ENCODE assay signal across 15 cellular contexts in the genomic region with DNA sequence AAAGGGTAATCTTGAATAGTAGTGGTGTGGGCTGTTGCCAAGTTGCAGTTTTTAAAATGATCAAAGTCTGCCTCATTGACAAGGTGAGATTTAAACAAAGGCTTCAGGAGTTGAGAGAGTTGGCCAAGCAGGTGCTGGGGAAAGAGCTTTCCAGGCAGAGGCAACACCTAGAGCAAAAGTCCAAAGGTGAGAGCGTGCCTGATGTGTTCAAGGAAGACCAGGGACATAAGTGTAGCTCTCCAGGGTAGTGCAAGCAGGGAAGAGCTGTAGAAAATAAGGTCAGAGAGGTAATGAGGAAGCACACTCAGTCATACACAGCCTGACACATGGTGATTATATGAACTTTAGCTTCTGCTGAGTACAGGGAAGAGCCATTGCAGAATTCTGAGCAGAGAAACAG.
DNase-seq lines count a peak whose midpoint lies in the region; ATAC-seq, FAIRE-seq and TF ChIP-seq lines count a peak whose summit lies in the region.
"Had no signal": no experiment of that assay in that cellular context is flagged by ENCODE, and none has a peak within 500 bp of the region (broad histone marks: within the 10 kb centered on the region; RNA-seq: fewer than 3 reads in every experiment).

No MANE protein-coding gene starts in this region.

- no peaks in the 10 kb centered on the region for H3K27me3 Mint-ChIP-seq in progenitor cell of endocrine pancreas
- H3K27me3 Mint-ChIP-seq: CD4-positive, alpha-beta T cell had no signal

- peak; percentile 24 for FAIRE-seq in colon (lab: Jason Lieb, UNC)
- FAIRE-seq: GM12892 had no signal

- ATAC-seq in aorta (ENCODE audit: low FRiP score), result peak; percentile 52

- WGBS in aorta, 2 donors, result 57 to 81% methylated on average over 1 of the region's 1 CpG

- no peaks in the 10 kb centered on the region for H3K9me3 Mint-ChIP-seq in progenitor cell of endocrine pancreas (ENCODE audit: low read depth)
- H3K9me3 Mint-ChIP-seq: CD4-positive, alpha-beta T cell had no signal

- no peaks in the 10 kb centered on the region for H3K36me3 ChIP-seq in aorta (ENCODE audit: control insufficient read depth in 1 of 2, insufficient read depth in 2 of 2, low read length in 1 of 2)
- H3K36me3 ChIP-seq: BLaER1 treated with 17β-estradiol and CSF1 and Interleukin-3, amounts not matched to agents 10 nM and 100 nM had no signal

- DNase-seq in DMS53 (lab: John Stamatoyannopoulos, UW), result peak; percentile 91
- peak; percentile 91 for DNase-seq in mucosa of gallbladder (ENCODE audit: low spot score)
- DNase-seq in aorta, result no peak
- no peak for DNase-seq in progenitor cell of endocrine pancreas (ENCODE audit: low spot score, unreplicated experiment)
- no peak for DNase-seq in stimulated activated CD4-positive, alpha-beta T cell treated with anti-CD3 and anti-CD28 coated beads, Interleukin-4, amount 100 ng/mL, for 4 hours
- no peak for DNase-seq in stimulated activated CD4-positive, alpha-beta T cell treated with anti-CD3 and anti-CD28 coated beads, Interleukin-2, amount 100 ng/mL, for 24 hours
- DNase-seq: ACHN; CD4-positive, alpha-beta T cell; DND-41; GDM1; HCEC 1CT; HFFc6 had no signal

- no peak overlapping the region for H3K27ac Mint-ChIP-seq in progenitor cell of endocrine pancreas
- H3K27ac Mint-ChIP-seq: CD4-positive, alpha-beta T cell; HFFc6 had no signal

- peaks cover 3% of the 10 kb centered on the region for H3K4me1 Mint-ChIP-seq in progenitor cell of endocrine pancreas (ENCODE audit: low read depth)

- no peak for TF ChIP-seq CTCF in progenitor cell of endocrine pancreas (IDR thresholded peaks at IDR 0.05; ENCODE audit: unreplicated experiment)

- H3K4me3 ChIP-seq in aorta (ENCODE audit: low read length in 2 of 2), result no peak overlapping the region
- H3K4me3 ChIP-seq: BLaER1 treated with 17β-estradiol and CSF1 and Interleukin-3, amounts not matched to agents 10 nM and 100 nM had no signal

- H3K4me3 Mint-ChIP-seq in progenitor cell of endocrine pancreas (ENCODE audit: low read depth), result no peak overlapping the region
- H3K4me3 Mint-ChIP-seq: CD4-positive, alpha-beta T cell; HFFc6 had no signal

- no peak overlapping the region for H3K27ac ChIP-seq in aorta (ENCODE audit: low read depth in 1 of 2, low read length in 2 of 2)
- H3K27ac ChIP-seq: BLaER1 treated with 17β-estradiol and CSF1 and Interleukin-3, amounts not matched to agents 10 nM and 100 nM had no signal

- H3K27me3 ChIP-seq in aorta (ENCODE audit: control insufficient read depth in 1 of 2, insufficient read depth in 2 of 2, low read length in 1 of 2), result no peaks in the 10 kb centered on the region
- H3K27me3 ChIP-seq: BLaER1 treated with 17β-estradiol and CSF1 and Interleukin-3, amounts not matched to agents 10 nM and 100 nM had no signal

- H3K9me3 ChIP-seq in aorta (ENCODE audit: control insufficient read depth, low read length), result no peaks in the 10 kb centered on the region
- H3K9me3 ChIP-seq: BLaER1 treated with 17β-estradiol and CSF1 and Interleukin-3, amounts not matched to agents 10 nM and 100 nM had no signal

- H3K4me1 ChIP-seq in aorta (ENCODE audit: control insufficient read depth in 1 of 2, insufficient read depth in 2 of 2, low read length in 2 of 2), result no peaks in the 10 kb centered on the region
- H3K4me1 ChIP-seq: BLaER1 treated with 17β-estradiol and CSF1 and Interleukin-3, amounts not matched to agents 10 nM and 100 nM had no signal

- intact Hi-C loops in aorta (cut with DNase I), result no loop called here

- no peaks in the 10 kb centered on the region for H3K36me3 Mint-ChIP-seq in progenitor cell of endocrine pancreas (ENCODE audit: insufficient read depth)

Comparison
In these comparisons a context has a peak if more than half of its experiments do, and no peak if none do; other contexts are left out.
1. DNase-seq: peak in DMS53 (single experiment) and mucosa of gallbladder (single experiment); none in aorta (0 of 2), progenitor cell of endocrine pancreas (single experiment), stimulated activated CD4-positive, alpha-beta T cell treated with anti-CD3 and anti-CD28 coated beads, Interleukin-4, amount 100 ng/mL, for 4 hours (0 of 2) and stimulated activated CD4-positive, alpha-beta T cell treated with anti-CD3 and anti-CD28 coated beads, Interleukin-2, amount 100 ng/mL, for 24 hours (0 of 2).